In genomic region chr3:137760341-137761098, GRCh38 we compare ENCODE assay signal across 19 cellular contexts. TPM values are rescaled to one million over a fixed set of nuclear protein-coding genes. Genes with fewer than 3 reads are reported as not detected.
"Had no signal": no experiment of that assay in that cellular context is flagged by ENCODE, and none has a peak within 500 bp of the region (broad histone marks: within the 10 kb centered on the region; RNA-seq: fewer than 3 reads in every experiment).

No MANE protein-coding gene starts in this region.

- H3K36me3 ChIP-seq: heart left ventricle, SJSA1, spleen had no signal

- H3K27ac Mint-ChIP-seq: activated CD8-positive, alpha-beta T cell treated with anti-CD3 and anti-CD28 coated beads for 36 hours; effector memory CD8-positive, alpha-beta T cell had no signal

- H3K4me3 Mint-ChIP-seq: activated CD8-positive, alpha-beta T cell treated with anti-CD3 and anti-CD28 coated beads for 36 hours; effector memory CD8-positive, alpha-beta T cell had no signal

- ATAC-seq: activated CD8-positive, alpha-beta T cell treated with anti-CD3 and anti-CD28 coated beads for 36 hours; effector memory CD8-positive, alpha-beta T cell; sciatic nerve had no signal

- H3K4me1 ChIP-seq: SJSA1 had no signal

- H3K4me3 ChIP-seq: heart left ventricle, SJSA1, spleen had no signal

- H3K9me3 ChIP-seq: SJSA1 had no signal

- H3K27ac ChIP-seq: heart left ventricle, SJSA1, spleen had no signal

- H3K9me3 Mint-ChIP-seq: activated CD8-positive, alpha-beta T cell treated with anti-CD3 and anti-CD28 coated beads for 36 hours had no signal

- DNase-seq: activated CD4-positive, alpha-beta T cell treated with anti-CD3 and anti-CD28 coated beads for 1 hour; activated CD8-positive, alpha-beta memory T cell treated with anti-CD3 and anti-CD28 coated beads, Interleukin-2, amount 50 U/mL, for 4 hours; activated CD8-positive, alpha-beta T cell treated with anti-CD3 and anti-CD28 coated beads for 36 hours; activated naive CD4-positive, alpha-beta T cell treated with Interleukin-2 at 50 U/mL for 16 hours; caudate nucleus; cortex of kidney; effector memory CD8-positive, alpha-beta T cell; foreskin fibroblast; kidney glomerular epithelial cell; spleen; stimulated activated CD4-positive, alpha-beta T cell treated with anti-CD3 and anti-CD28 coated beads, Interleukin-1b, Interleukin-23, amount 100 ng/mL, for 48 hours; stimulated activated naive CD4-positive, alpha-beta T cell; T-helper 9 cell had no signal

RNA-seq across cellular contexts. Expression of gene SOX14, which starts 3.6 kb away (rescaled TPM):
- total RNA-seq: activated CD8-positive, alpha-beta T cell treated with anti-CD3 and anti-CD28 coated beads for 36 hours; heart left ventricle; lower leg skin; mesenteric fat pad; sciatic nerve; SJSA1; spleen had no signal
- polyA plus RNA-seq: adipose tissue, heart left ventricle, spleen had no signal
